ENCODE assay signal across 8 cellular contexts in genomic region chr13:67238277-67238859, GRCh38. TPM values are rescaled to one million over a fixed set of nuclear protein-coding genes. Genes with fewer than 3 reads are reported as not detected.
DNase-seq lines count a peak whose midpoint lies in the region; ATAC-seq, FAIRE-seq and TF ChIP-seq lines count a peak whose summit lies in the region.

No MANE protein-coding gene starts in this region.

- H3K4me1 Mint-ChIP-seq in type B pancreatic cell (ENCODE audit: unreplicated experiment) = peaks cover 9% of the 10 kb centered on the region

- no peak overlapping the region for H3K4me3 Mint-ChIP-seq in type B pancreatic cell

- H3K27ac Mint-ChIP-seq in type B pancreatic cell = no peak overlapping the region

- ATAC-seq in stimulated activated naive CD8-positive, alpha-beta T cell treated with anti-CD3 and anti-CD28 coated beads, Interleukin-15, Interleukin-2, amounts not matched to agents 100 U/mL and 50 U/mL, for 24 hours = no peak
- ATAC-seq in omental fat pad (ENCODE audit: low FRiP score) = no peak

- DNase-seq in CD1c-positive myeloid dendritic cell (ENCODE audit: extremely low spot score) = peak; percentile 77
- DNase-seq in GM19239 (ENCODE audit: insufficient read length, low spot score) = no peak
- peak; percentile 57 for DNase-seq in HT-29 (ENCODE audit: low spot score)
- peak; percentile 10 for DNase-seq in SKM-1 treated with dmso at 0.1 percent for 144 hours (lab: John Stamatoyannopoulos, UW; ENCODE audit: unreplicated experiment)
- DNase-seq in glomerular visceral epithelial cell (ENCODE audit: extremely low spot score) = peak; percentile 40
- DNase-seq in type B pancreatic cell (ENCODE audit: extremely low spot score, unreplicated experiment) = no peak
- DNase-seq in stimulated activated naive CD8-positive, alpha-beta T cell treated with anti-CD3 and anti-CD28 coated beads, Interleukin-15, Interleukin-2, amounts not matched to agents 100 U/mL and 50 U/mL, for 24 hours = no peak
- no peak for DNase-seq in omental fat pad (ENCODE audit: low spot score)

- peak; percentile 45 for FAIRE-seq in GM19239 (lab: Jason Lieb, UNC)

- TF ChIP-seq CTCF in type B pancreatic cell (conservative IDR thresholded peaks at IDR 0.05) (peak; percentile 91), omental fat pad (IDR thresholded peaks at IDR 0.05) (no peak)

- no peaks in the 10 kb centered on the region for H3K27me3 Mint-ChIP-seq in type B pancreatic cell

- no peaks in the 10 kb centered on the region for H3K9me3 Mint-ChIP-seq in type B pancreatic cell

- no peaks in the 10 kb centered on the region for H3K36me3 Mint-ChIP-seq in type B pancreatic cell

RNA-seq across cellular contexts. Expression of gene PCDH9, which starts 8.2 kb away (rescaled TPM):
- not detected in 2 replicates for total RNA-seq in HT-29 (2014; rRNA removed; shearing (Covaris generic))
- total RNA-seq in type B pancreatic cell (ENCODE audit: low replicate concordance) (12.8 and 20.2 TPM in 2 replicates), omental fat pad (10 to 100 TPM in 1 of 4 donors, 1 to 10 TPM in 3; 5.7 to 12.9 (median 6.8) TPM)

Comparison
In these comparisons a context has a peak if more than half of its experiments do, and no peak if none do; other contexts are left out.
1. DNase-seq: peak in CD1c-positive myeloid dendritic cell (single experiment), HT-29 (single experiment), SKM-1 treated with dmso at 0.1 percent for 144 hours (single experiment) and glomerular visceral epithelial cell (single experiment); none in GM19239 (single experiment), type B pancreatic cell (single experiment), stimulated activated naive CD8-positive, alpha-beta T cell treated with anti-CD3 and anti-CD28 coated beads, Interleukin-15, Interleukin-2, amounts not matched to agents 100 U/mL and 50 U/mL, for 24 hours (single experiment) and omental fat pad (single experiment).